Comparison of ENCODE assay signal across 8 cellular contexts in the genomic region with DNA sequence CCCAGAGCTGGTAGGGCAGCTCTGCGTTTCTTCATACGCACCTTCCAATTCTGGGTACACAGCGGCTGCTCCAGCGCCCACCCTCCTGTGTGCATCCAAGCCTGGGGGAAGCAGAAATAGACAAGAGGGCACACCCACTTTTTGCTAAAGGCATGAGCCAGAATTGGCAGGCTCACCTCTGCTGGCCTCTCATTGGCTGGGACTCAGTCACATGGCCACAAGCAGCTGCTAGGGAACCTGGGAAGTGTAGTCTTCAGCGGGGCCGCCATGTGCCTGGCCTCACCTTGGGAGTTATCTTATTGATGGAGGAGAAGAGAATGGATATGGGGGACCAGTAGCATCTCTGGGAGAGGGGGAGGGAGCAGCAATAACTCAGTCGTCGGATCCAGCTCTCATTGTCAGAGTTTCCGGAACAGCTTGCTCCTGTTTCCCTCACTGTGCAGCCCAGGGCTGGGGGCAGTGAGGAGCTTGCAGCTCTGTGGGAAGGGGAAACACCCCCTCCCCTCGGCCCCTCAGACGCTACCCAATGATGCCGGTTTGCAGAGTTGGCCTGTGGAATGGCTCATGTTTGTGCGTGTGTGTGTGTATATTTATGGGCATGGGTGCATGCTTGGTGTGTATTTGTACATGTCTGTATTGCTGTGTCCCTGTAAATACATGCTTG. TPM values are rescaled to one million over a fixed set of nuclear protein-coding genes. Genes with fewer than 3 reads are reported as not detected.
DNase-seq lines count a peak whose midpoint lies in the region; ATAC-seq and TF ChIP-seq lines count a peak whose summit lies in the region.

No MANE protein-coding gene starts in this region.

- peak; percentile 62 for ATAC-seq in GM19372 (IDR thresholded peaks at IDR 0.05; ENCODE audit: low read depth, unreplicated experiment)
- peak; percentile 97 for ATAC-seq in RWPE2 (ENCODE audit: low read depth)
- ATAC-seq in omental fat pad (ENCODE audit: low FRiP score), result peak; percentile 65

- intact Hi-C loops in tibial artery (cut with DNase I; ENCODE audit: low total_unique reads), result loop anchor here (5.0 kb wide), 1 partner anchor 37 kb away; no protein-coding TSS in a partner anchor

- peak; percentile 91 for DNase-seq in AG08396 (ENCODE audit: low spot score)
- peak; percentile 69 for DNase-seq in KBM-7
- peak; percentile 86 for DNase-seq in RWPE2 (ENCODE audit: low spot score)
- DNase-seq in activated T-helper 1 cell treated with Interleukin-2 at 50 U/mL for 16 hours (ENCODE audit: low read depth), result peak; percentile 46
- peak; percentile 57 for DNase-seq in fibroblast of the conjunctiva (ENCODE audit: low read depth)
- DNase-seq in omental fat pad (ENCODE audit: low spot score), result peak; percentile 74
- peak; percentile 77 to 82 for DNase-seq in tibial artery

- H3K4me3 ChIP-seq in RWPE2 (ENCODE audit: severe bottlenecking) (no peak overlapping the region), tibial artery (no peak overlapping the region)

- H3K27me3 ChIP-seq in RWPE2 (ENCODE audit: insufficient read depth, poor library complexity, severe bottlenecking) (no peaks in the 10 kb centered on the region), tibial artery (peaks cover 0 to 20% of the 10 kb centered on the region in 2 donors)

- TF ChIP-seq CTCF in RWPE2 (IDR thresholded peaks at IDR 0.05; ENCODE audit: poor library complexity, severe bottlenecking) (no peak), omental fat pad (IDR thresholded peaks at IDR 0.05) (no peak), tibial artery (IDR thresholded peaks at IDR 0.05) (no peak)

- no peaks in the 10 kb centered on the region for H3K4me1 ChIP-seq in RWPE2 (ENCODE audit: insufficient read depth, poor library complexity, severe bottlenecking)
- no peaks in the 10 kb centered on the region for H3K4me1 ChIP-seq in tibial artery

- H3K9me3 ChIP-seq in RWPE2 (ENCODE audit: severe bottlenecking) (no peaks in the 10 kb centered on the region), tibial artery (no peaks in the 10 kb centered on the region)

- no peak overlapping the region for H3K27ac ChIP-seq in RWPE2 (ENCODE audit: poor library complexity, severe bottlenecking)
- H3K27ac ChIP-seq in tibial artery, result no peak overlapping the region

- in situ Hi-C loops in KBM-7 (cut with MboI; ENCODE audit: low pct_unique_long_range_greater_than_20kb, low sequenced_read_pairs), result no loop called here

- H3K36me3 ChIP-seq in RWPE2 (ENCODE audit: low read depth) (no peaks in the 10 kb centered on the region), tibial artery (no peaks in the 10 kb centered on the region)

RNA-seq across cellular contexts. Expression of gene MIEF1, which starts 11.8 kb away (rescaled TPM):
- total RNA-seq in omental fat pad, result 10 to 100 TPM; 23.6 to 46.0 (median 32.4) TPM

RNA-seq across cellular contexts. Expression of gene ATF4, which starts 30.1 kb away (rescaled TPM):
- 100 to 1,000 TPM; 258 to 714 (median 610) TPM for total RNA-seq in omental fat pad

RNA-seq across cellular contexts. Expression of gene MGAT3, which starts 33.5 kb away (rescaled TPM):
- total RNA-seq in omental fat pad, result 10 to 100 TPM in 2 of 4 donors, 1 to 10 TPM in 2; 4.1 to 23.5 (median 9.9) TPM

RNA-seq across cellular contexts. Expression of gene RPS19BP1, which starts 42.3 kb away (rescaled TPM):
- total RNA-seq in omental fat pad, result 100 to 1,000 TPM; 103 to 157 (median 133) TPM
